ENCODE assay signal across 13 cellular contexts in genomic region chr22:40560551-40560950, GRCh38.
DNase-seq lines count a peak whose midpoint lies in the region; ATAC-seq, FAIRE-seq and TF ChIP-seq lines count a peak whose summit lies in the region.
"Had no signal": no experiment of that assay in that cellular context is flagged by ENCODE, and none has a peak within 500 bp of the region (broad histone marks: within the 10 kb centered on the region; RNA-seq: fewer than 3 reads in every experiment).

No MANE protein-coding gene starts in this region.

- DNase-seq in A549 (ENCODE audit: low read depth in 1 of 2, low spot score in 1 of 2) = no peak
- peak; percentile 60 for DNase-seq in GM23248
- DNase-seq in WERI-Rb-1 = peak; percentile 44
- DNase-seq in fibroblast of the aortic adventitia (ENCODE audit: low read depth) = peak; percentile 42
- no peak for DNase-seq in NCI-H1436 treated with DMSO at 0.1 percent for 48 hours (lab: John Stamatoyannopoulos, UW)
- DNase-seq in stimulated activated CD4-positive, alpha-beta T cell treated with anti-CD3 and anti-CD28 coated beads, Interleukin-4, amount 100 ng/mL, for 4 hours = no peak
- DNase-seq: NK-92 treated with Interleukin-12 subunit alpha and Interleukin-12 subunit beta, amount 100 ng/mL, for 24 hours; stimulated activated CD4-positive, alpha-beta T cell treated with anti-CD3 and anti-CD28 coated beads, Interleukin-4, amount 100 ng/mL, for 1 hour had no signal

- no peak for TF ChIP-seq POLR2A in A549 (IDR thresholded peaks at IDR 0.05; ENCODE audit: low read length)

- H4K20me1 ChIP-seq in GM23248 (ENCODE audit: insufficient read depth) = no peaks in the 10 kb centered on the region

- H3K4me3 ChIP-seq in A549 = no peak overlapping the region
- peak overlapping the region; percentile 39 for H3K4me3 ChIP-seq in GM23248
- no peak overlapping the region for H3K4me3 ChIP-seq in WERI-Rb-1 (ENCODE audit: low read depth, low read length)
- H3K4me3 ChIP-seq in fibroblast of the aortic adventitia (ENCODE audit: low read depth, low read length) = no peak overlapping the region

- H3K36me3 ChIP-seq in GM23248 (ENCODE audit: low read depth) = no peaks in the 10 kb centered on the region; the same call in 1 of the 2 replicates
- H3K36me3 ChIP-seq in WERI-Rb-1 = no peaks in the 10 kb centered on the region; the same call in 1 of the 2 replicates

- H3K4me2 ChIP-seq in A549 (peak overlapping the region; percentile 25; the same call in 2 of the 3 replicates), GM23248 (ENCODE audit: unreplicated experiment) (peak overlapping the region; percentile 76)

- H3K9me3 ChIP-seq in A549 = no peaks in the 10 kb centered on the region
- no peaks in the 10 kb centered on the region for H3K9me3 ChIP-seq in GM23248 (ENCODE audit: low read depth)
- H3K9me3 ChIP-seq in WERI-Rb-1 (ENCODE audit: severe bottlenecking) = no peaks in the 10 kb centered on the region

- POLR2A ChIA-PET in A549 (lab: Yijun Ruan, JAX) = no interaction called here

- no peaks in the 10 kb centered on the region for H3K27me3 ChIP-seq in GM23248 (replicated peaks; ENCODE audit: insufficient read depth)
- H3K27me3 ChIP-seq in WERI-Rb-1 (ENCODE audit: insufficient read depth, low read depth, severe bottlenecking) = no peaks in the 10 kb centered on the region

- no peak for ATAC-seq in A549
- no peak for ATAC-seq in GM21360 (IDR thresholded peaks at IDR 0.05; ENCODE audit: unreplicated experiment)
- ATAC-seq in HG03378 (IDR thresholded peaks at IDR 0.05; ENCODE audit: unreplicated experiment) = no peak

- H2AFZ ChIP-seq in GM23248 = no peak overlapping the region
- H2AFZ ChIP-seq: parathyroid adenoma had no signal

- peak overlapping the region; percentile 31 for H3K9ac ChIP-seq in GM23248
- H3K9ac ChIP-seq: parathyroid adenoma had no signal

- in situ Hi-C loops in GM23248 (cut with MboI) = no loop called here

- H3F3A ChIP-seq in GM23248 (ENCODE audit: insufficient read depth) = peaks cover 15% of the 10 kb centered on the region

- FAIRE-seq in A549 (lab: Jason Lieb, UNC) = no peak
- FAIRE-seq: frontal cortex had no signal

- peaks cover 95% of the 10 kb centered on the region for H3K79me2 ChIP-seq in GM23248 (ENCODE audit: insufficient read depth)

- H3K4me1 ChIP-seq in A549 (peaks cover 12% of the 10 kb centered on the region), GM23248 (ENCODE audit: insufficient read depth) (peaks cover 16% of the 10 kb centered on the region)
- H3K4me1 ChIP-seq: parathyroid adenoma had no signal

- H3K27ac ChIP-seq in A549 (no peak overlapping the region), GM23248 (peak overlapping the region; percentile 50), WERI-Rb-1 (peak overlapping the region; percentile 56)
- H3K27ac ChIP-seq: C4-2B, parathyroid adenoma had no signal

- no peak for TF ChIP-seq EP300 in A549 (IDR thresholded peaks at IDR 0.05)

- H3K9me2 ChIP-seq in GM23248 (ENCODE audit: insufficient read depth) = no peaks in the 10 kb centered on the region

- no peak for TF ChIP-seq CTCF in A549 (IDR thresholded peaks at IDR 0.05)
- TF ChIP-seq CTCF in WERI-Rb-1 (IDR thresholded peaks at IDR 0.05; ENCODE audit: low read depth, low read length) = no peak
- no peak for TF ChIP-seq CTCF in fibroblast of the aortic adventitia (IDR thresholded peaks at IDR 0.05; ENCODE audit: insufficient read depth, low read length)

- CTCF ChIA-PET in A549 (lab: Yijun Ruan, JAX) = no interaction called here

- no peak for TF ChIP-seq RAD21 in A549 (conservative IDR thresholded peaks at IDR 0.05 in 1 of 2, IDR thresholded peaks at IDR 0.05 in 1 of 2)

- WGBS in A549 (ENCODE audit: missing lambda C conversion rate) = 91% methylated on average over 3 of the region's 3 CpGs
- 46 to 48% methylated on average over 3 of the region's 3 CpGs for WGBS in GM23248 (ENCODE audit: low coverage in 1 of 2, low lambda C conversion rate in 2 of 2, missing lambda C conversion rate in 2 of 2), 2 experiments

TF ChIP-seq in A549, 52 proteins besides CTCF, POLR2A, EP300 and RAD21:
- TF ChIP-seq TP53 (CRISPR knock-in tag; IDR thresholded peaks at IDR 0.05) (no peak), MAFK (IDR thresholded peaks at IDR 0.05; ENCODE audit: partially characterized antibody) (no peak), NPAS2 (CRISPR knock-in tag; IDR thresholded peaks at IDR 0.05; ENCODE audit: borderline replicate concordance) (no peak), EHF (CRISPR knock-in tag; IDR thresholded peaks at IDR 0.05) (no peak), HOXA7 (CRISPR knock-in tag; IDR thresholded peaks at IDR 0.05) (no peak), CHD4 (IDR thresholded peaks at IDR 0.05; ENCODE audit: borderline replicate concordance) (no peak), MAX (IDR thresholded peaks at IDR 0.05) (no peak)
- TF ChIP-seq, protein P1, sequence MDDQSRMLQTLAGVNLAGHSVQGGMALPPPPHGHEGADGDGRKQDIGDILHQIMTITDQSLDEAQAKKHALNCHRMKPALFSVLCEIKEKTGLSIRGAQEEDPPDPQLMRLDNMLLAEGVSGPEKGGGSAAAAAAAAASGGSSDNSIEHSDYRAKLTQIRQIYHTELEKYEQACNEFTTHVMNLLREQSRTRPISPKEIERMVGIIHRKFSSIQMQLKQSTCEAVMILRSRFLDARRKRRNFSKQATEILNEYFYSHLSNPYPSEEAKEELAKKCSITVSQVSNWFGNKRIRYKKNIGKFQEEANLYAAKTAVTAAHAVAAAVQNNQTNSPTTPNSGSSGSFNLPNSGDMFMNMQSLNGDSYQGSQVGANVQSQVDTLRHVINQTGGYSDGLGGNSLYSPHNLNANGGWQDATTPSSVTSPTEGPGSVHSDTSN (IDR thresholded peaks at IDR 0.05) = no peak
- TF ChIP-seq, protein P2, sequence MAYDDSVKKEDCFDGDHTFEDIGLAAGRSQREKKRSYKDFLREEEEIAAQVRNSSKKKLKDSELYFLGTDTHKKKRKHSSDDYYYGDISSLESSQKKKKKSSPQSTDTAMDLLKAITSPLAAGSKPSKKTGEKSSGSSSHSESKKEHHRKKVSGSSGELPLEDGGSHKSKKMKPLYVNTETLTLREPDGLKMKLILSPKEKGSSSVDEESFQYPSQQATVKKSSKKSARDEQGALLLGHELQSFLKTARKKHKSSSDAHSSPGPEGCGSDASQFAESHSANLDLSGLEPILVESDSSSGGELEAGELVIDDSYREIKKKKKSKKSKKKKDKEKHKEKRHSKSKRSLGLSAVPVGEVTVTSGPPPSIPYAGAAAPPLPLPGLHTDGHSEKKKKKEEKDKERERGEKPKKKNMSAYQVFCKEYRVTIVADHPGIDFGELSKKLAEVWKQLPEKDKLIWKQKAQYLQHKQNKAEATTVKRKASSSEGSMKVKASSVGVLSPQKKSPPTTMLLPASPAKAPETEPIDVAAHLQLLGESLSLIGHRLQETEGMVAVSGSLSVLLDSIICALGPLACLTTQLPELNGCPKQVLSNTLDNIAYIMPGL (CRISPR knock-in tag; IDR thresholded peaks at IDR 0.05; ENCODE audit: borderline replicate concordance) = no peak

Comparison
In these comparisons a context has a peak if more than half of its experiments do, and no peak if none do; other contexts are left out.
1. DNase-seq: peak in GM23248 (single experiment), WERI-Rb-1 (single experiment) and fibroblast of the aortic adventitia (single experiment); none in A549 (0 of 2), NCI-H1436 treated with DMSO at 0.1 percent for 48 hours (single experiment) and stimulated activated CD4-positive, alpha-beta T cell treated with anti-CD3 and anti-CD28 coated beads, Interleukin-4, amount 100 ng/mL, for 4 hours (0 of 2).
2. H3K27ac ChIP-seq: peak in GM23248 (single experiment) and WERI-Rb-1 (single experiment); none in A549 (0 of 2).